In the genomic region with DNA sequence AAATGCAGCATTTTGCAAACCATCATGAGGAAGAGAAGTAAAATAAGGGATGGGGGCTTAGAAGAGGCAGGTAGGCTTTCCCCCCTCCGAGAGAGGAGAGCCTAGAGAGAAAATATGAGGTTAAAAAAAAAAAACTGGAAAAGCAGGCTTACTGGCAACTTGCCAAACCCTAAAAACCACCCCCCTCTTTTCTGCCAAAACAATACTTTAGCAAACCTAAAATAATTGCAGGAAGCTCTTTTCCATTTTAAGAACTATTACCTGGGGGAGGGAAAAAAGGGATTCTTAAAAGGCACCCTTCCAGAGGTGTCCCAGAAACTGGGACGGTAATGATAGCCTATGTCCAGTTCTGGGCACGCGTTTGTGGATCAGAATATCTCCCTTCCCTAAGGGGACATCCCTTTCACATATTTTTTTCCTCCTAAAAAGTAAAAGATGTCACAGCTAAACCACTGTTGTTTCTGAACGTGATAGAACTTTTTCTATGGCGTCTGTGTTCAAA, we compare ENCODE assay signal across 7 cellular contexts. TPM values are rescaled to one million over a fixed set of nuclear protein-coding genes. Genes with fewer than 3 reads are reported as not detected.
DNase-seq lines count a peak whose midpoint lies in the region; ATAC-seq and TF ChIP-seq lines count a peak whose summit lies in the region.

No MANE protein-coding gene starts in this region.

- H3K4me3 Mint-ChIP-seq in HFFc6, result peak overlapping the region; percentile 86
- peak overlapping the region; percentile 84 for H3K4me3 Mint-ChIP-seq in stimulated activated effector memory CD8-positive, alpha-beta T cell treated with anti-CD3 and anti-CD28 coated beads, Interleukin-12 subunit alpha, Interleukin-12 subunit beta, amount 100 ng/mL, for 72 hours

- no peaks in the 10 kb centered on the region for H3K36me3 Mint-ChIP-seq in HFFc6 (ENCODE audit: low read depth)
- H3K36me3 Mint-ChIP-seq in stimulated activated effector memory CD8-positive, alpha-beta T cell treated with anti-CD3 and anti-CD28 coated beads, Interleukin-12 subunit alpha, Interleukin-12 subunit beta, amount 100 ng/mL, for 72 hours, result peaks cover 22% of the 10 kb centered on the region

- ATAC-seq in stimulated activated effector memory CD8-positive, alpha-beta T cell treated with anti-CD3 and anti-CD28 coated beads, Interleukin-12 subunit alpha, Interleukin-12 subunit beta, amount 100 ng/mL, for 72 hours, result no peak
- no peak for ATAC-seq in GM19452 (IDR thresholded peaks at IDR 0.05; ENCODE audit: unreplicated experiment)
- ATAC-seq in GM21619 (IDR thresholded peaks at IDR 0.05; ENCODE audit: unreplicated experiment), result no peak

- H3K4me1 Mint-ChIP-seq in HFFc6 (ENCODE audit: low read depth), result peaks cover 64% of the 10 kb centered on the region
- H3K4me1 Mint-ChIP-seq in stimulated activated effector memory CD8-positive, alpha-beta T cell treated with anti-CD3 and anti-CD28 coated beads, Interleukin-12 subunit alpha, Interleukin-12 subunit beta, amount 100 ng/mL, for 72 hours, result peaks cover 51% of the 10 kb centered on the region

- peak overlapping the region; percentile 22; the same call in 1 of the 2 replicates for H3K27ac Mint-ChIP-seq in HFFc6
- H3K27ac Mint-ChIP-seq in stimulated activated effector memory CD8-positive, alpha-beta T cell treated with anti-CD3 and anti-CD28 coated beads, Interleukin-12 subunit alpha, Interleukin-12 subunit beta, amount 100 ng/mL, for 72 hours, result no peak overlapping the region

- peak overlapping the region; percentile 93 for H3K27ac ChIP-seq in VCaP

- DNase-seq in HFFc6 (no peak), germinal center (ENCODE audit: low spot score) (peak; percentile 5), DMS153 (lab: John Stamatoyannopoulos, UW) (no peak)
- no peak for DNase-seq in stimulated activated effector memory CD8-positive, alpha-beta T cell treated with anti-CD3 and anti-CD28 coated beads, Interleukin-12 subunit alpha, Interleukin-12 subunit beta, amount 100 ng/mL, for 72 hours (ENCODE audit: low spot score in 2 of 2)

- H3K27me3 Mint-ChIP-seq in HFFc6 (ENCODE audit: insufficient read depth), result peaks cover 2% of the 10 kb centered on the region; the same call in 1 of the 2 replicates

- no peak for TF ChIP-seq CTCF in HFFc6 (IDR thresholded peaks at IDR 0.05)
- no peak for TF ChIP-seq CTCF in VCaP (conservative IDR thresholded peaks at IDR 0.05)

- no peaks in the 10 kb centered on the region for H3K9me3 Mint-ChIP-seq in HFFc6
- H3K9me3 Mint-ChIP-seq in stimulated activated effector memory CD8-positive, alpha-beta T cell treated with anti-CD3 and anti-CD28 coated beads, Interleukin-12 subunit alpha, Interleukin-12 subunit beta, amount 100 ng/mL, for 72 hours, result no peaks in the 10 kb centered on the region

RNA-seq across cellular contexts. Expression of gene NFIA, which starts 1.2 kb away (rescaled TPM):
- 10 to 100 TPM in 4 of 6 experiments, 1 to 10 TPM in 2; 8.5 to 11.3 (median 10.4) TPM for total RNA-seq in HFFc6 (2021; fragmentation: NEBNext Ultra II Directional; extraction: Animal tissue kit (Norgen Biotek cat#: 25700))
